In the genomic region with DNA sequence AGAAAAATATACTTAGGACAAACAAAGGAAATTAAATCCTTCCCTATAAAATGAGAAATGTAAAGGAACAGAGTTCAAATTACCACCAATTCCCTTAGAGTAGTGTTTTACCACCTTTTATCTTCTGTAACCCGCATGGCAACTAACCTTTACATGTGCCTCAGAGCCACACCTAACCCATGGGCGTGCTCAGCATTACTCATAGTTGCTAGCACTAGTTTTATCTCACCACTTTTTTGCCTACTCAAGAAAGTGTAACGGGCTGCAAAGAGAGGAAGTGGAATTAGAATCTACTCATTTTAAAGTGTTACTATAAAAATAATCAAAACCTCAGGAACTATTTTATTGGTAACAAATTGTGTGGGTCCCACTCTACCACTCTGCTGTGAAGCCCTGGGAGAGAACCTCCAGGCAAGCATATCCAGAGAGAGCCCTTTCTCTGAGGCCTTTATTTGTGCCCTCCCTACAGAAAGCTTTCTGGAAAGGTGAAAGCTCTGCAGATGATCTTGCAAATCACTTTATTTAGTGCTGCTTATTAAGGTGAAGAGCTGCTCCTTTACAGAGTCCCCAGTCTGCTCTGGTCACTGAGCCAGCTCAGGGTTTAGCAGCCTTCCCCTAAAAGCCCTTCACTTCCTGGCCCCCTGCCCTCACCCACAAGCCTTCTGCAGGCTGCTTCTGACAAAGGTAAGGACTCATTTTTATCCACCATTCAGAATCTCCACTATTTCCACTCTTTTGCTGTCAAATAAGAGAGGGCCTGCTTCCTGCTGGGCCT, we compare ENCODE assay signal across 8 cellular contexts.
DNase-seq lines count a peak whose midpoint lies in the region; ATAC-seq and TF ChIP-seq lines count a peak whose summit lies in the region.

No MANE protein-coding gene starts in this region.

- H3K27me3 ChIP-seq in ascending aorta: no peaks in the 10 kb centered on the region

- ATAC-seq in GM18519 (IDR thresholded peaks at IDR 0.05; ENCODE audit: low FRiP score, unreplicated experiment) (peak; percentile 91), HG02884 (IDR thresholded peaks at IDR 0.05; ENCODE audit: unreplicated experiment) (peak; percentile 98)

- DNase-seq in T-helper 9 cell: peak; percentile 17
- DNase-seq in choroid plexus epithelial cell (ENCODE audit: low read depth): peak; percentile 26
- DNase-seq in stimulated activated CD8-positive, alpha-beta memory T cell treated with anti-CD3 and anti-CD28 coated beads, Interleukin-12 subunit alpha, Interleukin-12 subunit beta, amount 100 ng/mL, for 24 hours (ENCODE audit: extremely low read depth): peak; percentile 15
- DNase-seq in GM19238 (ENCODE audit: insufficient read length, low spot score): no peak
- DNase-seq in HEK293T (ENCODE audit: extremely low spot score): no peak
- DNase-seq in ascending aorta (ENCODE audit: low spot score in 2 of 2): no peak

- no peaks in the 10 kb centered on the region for H3K36me3 ChIP-seq in ascending aorta

- no peak overlapping the region for H3K27ac ChIP-seq in ascending aorta

- CTCF ChIA-PET in HEK293T (lab: Yijun Ruan, JAX): no interaction called here

- H3K4me1 ChIP-seq in ascending aorta: no peaks in the 10 kb centered on the region

- no peak for TF ChIP-seq CTCF in choroid plexus epithelial cell (conservative IDR thresholded peaks at IDR 0.05; ENCODE audit: low read depth, low read length)
- no peak for TF ChIP-seq CTCF in ascending aorta (IDR thresholded peaks at IDR 0.05)

- H3K9me3 ChIP-seq in ascending aorta: no peaks in the 10 kb centered on the region

- intact Hi-C loops in ascending aorta (cut with DNase I): no loop called here

- POLR2A ChIA-PET in HEK293T (lab: Yijun Ruan, JAX): no interaction called here

- H3K4me3 ChIP-seq in choroid plexus epithelial cell (ENCODE audit: low read depth, low read length) (no peak overlapping the region), ascending aorta (no peak overlapping the region)

TF ChIP-seq in HEK293T, 16 proteins besides CTCF, POLR2A, EP300 and RAD21:
- no peak for TF ChIP-seq TARDBP (IDR thresholded peaks at IDR 0.05)
- TF ChIP-seq SP1 (IDR thresholded peaks at IDR 0.05): no peak
- no peak for TF ChIP-seq BHLHE40 (IDR thresholded peaks at IDR 0.05; ENCODE audit: borderline replicate concordance)
- TF ChIP-seq FOXK2 (IDR thresholded peaks at IDR 0.05): no peak
- TF ChIP-seq NFRKB (IDR thresholded peaks at IDR 0.05): no peak
- TF ChIP-seq CTBP1 (IDR thresholded peaks at IDR 0.05; ENCODE audit: borderline replicate concordance): no peak
- no peak for TF ChIP-seq LEF1 (IDR thresholded peaks at IDR 0.05; ENCODE audit: borderline replicate concordance)
- TF ChIP-seq ZNF384 (IDR thresholded peaks at IDR 0.05): no peak

Comparison
In these comparisons a context has a peak if more than half of its experiments do, and no peak if none do; other contexts are left out.
1. DNase-seq: peak in T-helper 9 cell (single experiment), choroid plexus epithelial cell (single experiment) and stimulated activated CD8-positive, alpha-beta memory T cell treated with anti-CD3 and anti-CD28 coated beads, Interleukin-12 subunit alpha, Interleukin-12 subunit beta, amount 100 ng/mL, for 24 hours (single experiment); none in GM19238 (single experiment), HEK293T (single experiment) and ascending aorta (0 of 2).